ENCODE assay signal across 1 cellular context in genomic region chr3:147924755-147925154, GRCh38.
TF ChIP-seq lines count a peak whose summit lies in the region.

No MANE protein-coding gene starts in this region.

TF ChIP-seq in GM23338, 12 proteins besides CTCF, POLR2A, EP300 and RAD21 (continued from another document):
- no peak for TF ChIP-seq ZNF462 (CRISPR knock-in tag; IDR thresholded peaks at IDR 0.05)
- TF ChIP-seq JUNB (IDR thresholded peaks at IDR 0.05; ENCODE audit: unreplicated experiment): no peak
- TF ChIP-seq STAT1 (IDR thresholded peaks at IDR 0.05; ENCODE audit: unreplicated experiment): no peak
- TF ChIP-seq ZNF331 (CRISPR knock-in tag; IDR thresholded peaks at IDR 0.05; ENCODE audit: low read depth): no peak
- no peak for TF ChIP-seq EZH2 (IDR thresholded peaks at IDR 0.05; ENCODE audit: low read depth, unreplicated experiment)
- TF ChIP-seq EZH2phosphoT487 (IDR thresholded peaks at IDR 0.05; ENCODE audit: unreplicated experiment): no peak
